Comparison of ENCODE assay signal across 21 cellular contexts in the genomic region with DNA sequence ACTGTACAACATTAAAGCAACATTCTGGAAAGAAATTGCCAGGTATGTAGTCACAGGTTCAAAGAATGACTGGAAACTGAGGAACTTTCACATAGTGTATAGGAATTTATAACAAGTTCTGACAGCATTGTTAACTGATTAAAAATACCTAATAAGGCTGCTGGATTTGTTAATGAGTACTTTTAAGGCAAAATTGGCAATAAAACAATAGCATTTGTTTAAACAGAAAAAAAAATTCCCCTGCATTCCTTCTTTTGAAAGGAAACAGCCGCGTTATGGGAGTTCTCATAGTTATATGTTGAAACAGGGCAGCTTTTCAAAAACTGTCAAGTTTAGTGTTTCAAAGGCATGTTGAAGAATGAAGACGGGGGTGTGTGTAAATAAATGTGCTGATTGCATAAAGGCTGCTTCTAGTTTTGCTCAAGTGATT.
A peak's percentile ranks its signal among the peaks of the same experiment; 100 is the strongest.
DNase-seq lines count a peak whose midpoint lies in the region; ATAC-seq, FAIRE-seq and TF ChIP-seq lines count a peak whose summit lies in the region.
"Had no signal": no experiment of that assay in that cellular context is flagged by ENCODE, and none has a peak within 500 bp of the region (broad histone marks: within the 10 kb centered on the region; RNA-seq: fewer than 3 reads in every experiment).

No MANE protein-coding gene starts in this region.

- DNase-seq in GM04504 (ENCODE audit: low read depth), result peak; percentile 17
- peak; percentile 17 to 32 for DNase-seq in cardiac fibroblast (ENCODE audit: low read depth in 2 of 2)
- no peak for DNase-seq in keratinocyte (ENCODE audit: low read depth, low spot score)
- DNase-seq in prostate gland (ENCODE audit: low spot score), result peak; percentile 19
- DNase-seq in NCI-H1930 (lab: John Stamatoyannopoulos, UW), result no peak
- no peak for DNase-seq in WERI-Rb-1
- DNase-seq: activated CD4-positive, alpha-beta T cell treated with anti-CD3 and anti-CD28 coated beads, Interleukin-2, amount 10 ng/mL, durations not matched to agents 24 days and 14 days; activated naive CD4-positive, alpha-beta T cell treated with anti-CD3 and anti-CD28 coated beads for 36 hours; effector memory CD4-positive, alpha-beta T cell; NCI-H1694; NCI-H446; nucleus accumbens; SJCRH30; stimulated activated CD4-positive, alpha-beta T cell treated with anti-CD3 and anti-CD28 coated beads, Interleukin-4, amount 100 ng/mL, for 4 hours; T-helper 9 cell; testis had no signal

- no peaks in the 10 kb centered on the region for H3K79me2 ChIP-seq in keratinocyte (ENCODE audit: control insufficient read depth, insufficient read depth, low read length)

- ATAC-seq in HG03457 (IDR thresholded peaks at IDR 0.05; ENCODE audit: unreplicated experiment), result no peak
- no peak for ATAC-seq in GM21737 (IDR thresholded peaks at IDR 0.05; ENCODE audit: unreplicated experiment)

- no peaks in the 10 kb centered on the region for H3K36me3 ChIP-seq in keratinocyte (ENCODE audit: control insufficient read depth in 2 of 2, extremely low read depth in 1 of 2, insufficient read depth in 2 of 2, low read length in 2 of 2)
- H3K36me3 ChIP-seq in prostate gland, result no peaks in the 10 kb centered on the region
- no peaks in the 10 kb centered on the region for H3K36me3 ChIP-seq in WERI-Rb-1
- H3K36me3 ChIP-seq: BLaER1 treated with 17β-estradiol and CSF1 and Interleukin-3, amounts not matched to agents 10 nM and 100 nM; cardiac muscle cell; SJCRH30 had no signal

- peak overlapping the region; percentile 15 for H3K4me2 ChIP-seq in keratinocyte (ENCODE audit: control insufficient read depth, extremely low read depth, insufficient read depth, low read depth, low read length)
- H3K4me2 ChIP-seq: BLaER1 treated with 17β-estradiol and CSF1 and Interleukin-3, amounts not matched to agents 10 nM and 100 nM had no signal

- no peaks in the 10 kb centered on the region for H4K20me1 ChIP-seq in keratinocyte (ENCODE audit: control insufficient read depth, extremely low read depth, insufficient read depth, low read length)
- H4K20me1 ChIP-seq: BLaER1 treated with 17β-estradiol and CSF1 and Interleukin-3, amounts not matched to agents 10 nM and 100 nM had no signal

- intact Hi-C loops in prostate gland (cut with DNase I), result no loop called here

- TF ChIP-seq POLR2A in prostate gland (IDR thresholded peaks at IDR 0.05), result no peak

- no peak for FAIRE-seq in keratinocyte (lab: Jason Lieb, UNC)
- FAIRE-seq: HTR-8/SVneo had no signal

- H3K27me3 ChIP-seq in keratinocyte (ENCODE audit: control insufficient read depth, extremely low read depth, insufficient read depth, low read length) (no peaks in the 10 kb centered on the region), prostate gland (replicated peaks; ENCODE audit: insufficient read depth) (no peaks in the 10 kb centered on the region), WERI-Rb-1 (ENCODE audit: insufficient read depth, low read depth, severe bottlenecking) (peaks cover 77% of the 10 kb centered on the region)
- H3K27me3 ChIP-seq: BLaER1 treated with 17β-estradiol and CSF1 and Interleukin-3, amounts not matched to agents 10 nM and 100 nM; cardiac muscle cell; SJCRH30; testis had no signal

- TF ChIP-seq CTCF in cardiac fibroblast (IDR thresholded peaks at IDR 0.05; ENCODE audit: low read depth, low read length) (no peak), keratinocyte (optimal IDR thresholded peaks at IDR 0.05 in 1 of 3, IDR thresholded peaks at IDR 0.05 in 1 of 3, conservative IDR thresholded peaks at IDR 0.05 in 1 of 3; ENCODE audit: extremely low read depth in 1 of 3, insufficient read depth in 2 of 3, low read length in 3 of 3) (no peak), prostate gland (IDR thresholded peaks at IDR 0.05) (no peak), WERI-Rb-1 (IDR thresholded peaks at IDR 0.05; ENCODE audit: low read depth, low read length) (no peak)

- H3K27ac ChIP-seq in keratinocyte (ENCODE audit: control insufficient read depth, insufficient read depth, low read length), result no peak overlapping the region
- no peak overlapping the region for H3K27ac ChIP-seq in prostate gland
- no peak overlapping the region for H3K27ac ChIP-seq in WERI-Rb-1
- H3K27ac ChIP-seq: BLaER1 treated with 17β-estradiol and CSF1 and Interleukin-3, amounts not matched to agents 10 nM and 100 nM; cardiac muscle cell; SJCRH30; testis had no signal

- H3K9me1 ChIP-seq in keratinocyte (ENCODE audit: control insufficient read depth, extremely low read depth, insufficient read depth, low read length), result no peaks in the 10 kb centered on the region

- no peak overlapping the region for H3K9ac ChIP-seq in keratinocyte (ENCODE audit: control insufficient read depth, extremely low read depth, insufficient read depth, low read length)
- H3K9ac ChIP-seq: BLaER1 treated with 17β-estradiol and CSF1 and Interleukin-3, amounts not matched to agents 10 nM and 100 nM had no signal

- no peak overlapping the region for H3K4me3 ChIP-seq in cardiac fibroblast (replicated peaks in 1 of 2; ENCODE audit: low read depth in 2 of 2, low read length in 2 of 2)
- H3K4me3 ChIP-seq in keratinocyte (ENCODE audit: control insufficient read depth in 2 of 3, extremely low read depth in 1 of 3, insufficient read depth in 2 of 3, low read depth in 1 of 3, low read length in 3 of 3), result no peak overlapping the region
- H3K4me3 ChIP-seq in prostate gland, result no peak overlapping the region
- H3K4me3 ChIP-seq in WERI-Rb-1 (ENCODE audit: low read depth, low read length), result no peak overlapping the region
- H3K4me3 ChIP-seq: BLaER1 treated with 17β-estradiol and CSF1 and Interleukin-3, amounts not matched to agents 10 nM and 100 nM; cardiac muscle cell; SJCRH30; testis had no signal

- H3K4me1 ChIP-seq in keratinocyte (ENCODE audit: control insufficient read depth, extremely low read depth, insufficient read depth, low read length) (peaks cover 7% of the 10 kb centered on the region), prostate gland (replicated peaks) (no peaks in the 10 kb centered on the region)
- H3K4me1 ChIP-seq: BLaER1 treated with 17β-estradiol and CSF1 and Interleukin-3, amounts not matched to agents 10 nM and 100 nM; SJCRH30; testis had no signal

- peak overlapping the region; percentile 5 for H2AFZ ChIP-seq in keratinocyte (ENCODE audit: control insufficient read depth, low read length)

- WGBS in prostate gland, result 16% methylated on average over 3 of the region's 3 CpGs

- dilution Hi-C loops in keratinocyte (cut with MboI; ENCODE audit: extremely low pct_ligation_motif_present, low sequenced_read_pairs), result no loop called here

- no peaks in the 10 kb centered on the region for H3K9me3 ChIP-seq in keratinocyte (ENCODE audit: control insufficient read depth, low read depth, low read length)
- H3K9me3 ChIP-seq in prostate gland, result no peaks in the 10 kb centered on the region
- no peaks in the 10 kb centered on the region for H3K9me3 ChIP-seq in WERI-Rb-1 (ENCODE audit: severe bottlenecking)
- H3K9me3 ChIP-seq: BLaER1 treated with 17β-estradiol and CSF1 and Interleukin-3, amounts not matched to agents 10 nM and 100 nM; SJCRH30; testis had no signal

Comparison
In these comparisons a context has a peak if more than half of its experiments do, and no peak if none do; other contexts are left out.
1. DNase-seq: peak in GM04504 (single experiment), cardiac fibroblast (2 of 2) and prostate gland (single experiment); none in keratinocyte (single experiment), NCI-H1930 (0 of 2) and WERI-Rb-1 (single experiment).